8 cellular contexts compared by ENCODE assay signal in the genomic region with DNA sequence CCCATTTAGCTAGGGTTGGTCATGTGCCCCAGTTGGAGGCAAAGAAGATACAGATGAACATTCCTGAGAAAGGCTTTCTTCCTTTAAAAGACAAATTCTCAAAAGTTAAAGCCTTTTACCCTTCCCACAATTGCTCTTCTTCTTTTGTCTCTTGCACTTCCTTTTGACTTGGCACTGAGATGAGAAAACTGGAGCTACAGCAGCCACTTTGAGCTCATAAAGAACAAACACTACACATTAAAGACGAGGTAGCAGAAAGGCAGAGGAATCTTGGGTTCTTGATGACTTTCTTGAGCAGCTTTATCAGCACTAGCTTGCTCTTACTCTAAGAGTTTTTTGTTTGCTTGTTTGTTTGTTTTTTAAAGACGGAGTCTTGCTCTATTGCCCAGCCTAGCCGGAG.
"Had no signal": no experiment of that assay in that cellular context is flagged by ENCODE, and none has a peak within 500 bp of the region (broad histone marks: within the 10 kb centered on the region; RNA-seq: fewer than 3 reads in every experiment).

No MANE protein-coding gene starts in this region.

- DNase-seq: IMR-90, KBM-7, KG1 had no signal

- H3K4me2 ChIP-seq: KMS-11 had no signal

- H3K27ac Mint-ChIP-seq: IgD-negative memory B cell had no signal

- H3K4me3 Mint-ChIP-seq: IgD-negative memory B cell had no signal

- H3K36me3 Mint-ChIP-seq: IgD-negative memory B cell had no signal

- H3K9ac ChIP-seq: KMS-11 had no signal

- FAIRE-seq: HepG2, HTR-8/SVneo had no signal

- ATAC-seq: HepG2 had no signal

- H3K27ac ChIP-seq: HL-60, KMS-11 had no signal
